In the genomic region with DNA sequence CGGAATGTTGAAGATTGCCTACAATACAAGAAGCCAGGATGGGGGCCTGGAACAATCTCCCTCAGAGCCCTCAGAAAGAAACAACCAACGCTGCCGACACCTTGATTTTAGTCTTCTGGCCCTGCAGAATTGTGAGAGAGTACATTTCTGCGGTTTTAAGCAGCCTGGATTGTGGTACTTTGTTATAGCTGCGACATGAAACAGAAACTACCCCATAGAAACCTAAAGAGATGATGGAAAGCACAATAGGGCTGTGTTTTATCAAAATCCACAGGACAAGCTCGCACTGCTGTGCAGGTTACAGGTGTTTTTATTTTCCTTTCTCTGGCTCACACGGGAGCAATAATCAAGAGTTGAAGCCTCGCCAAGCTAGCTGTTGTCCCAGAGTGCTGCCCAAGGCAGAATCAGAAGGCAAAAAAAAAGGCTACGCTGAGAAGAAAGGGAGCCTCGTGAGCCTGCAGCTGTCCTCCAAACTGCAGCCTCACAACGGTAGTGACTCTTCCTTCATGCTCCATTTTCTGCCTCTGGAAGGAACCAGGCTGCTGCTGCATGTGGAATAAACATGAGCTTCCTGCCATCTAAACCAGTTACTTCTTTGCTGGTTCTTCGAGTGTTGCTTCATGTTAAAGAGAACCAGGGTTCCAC, we compare ENCODE assay signal across 14 cellular contexts.
DNase-seq lines count a peak whose midpoint lies in the region; ATAC-seq and TF ChIP-seq lines count a peak whose summit lies in the region.
"Had no signal": no experiment of that assay in that cellular context is flagged by ENCODE, and none has a peak within 500 bp of the region (broad histone marks: within the 10 kb centered on the region; RNA-seq: fewer than 3 reads in every experiment).

No MANE protein-coding gene starts in this region.

- 0 out of 2 replicates have a peak overlapping the region, but pooled peaks have one; percentile 0 for H2BK20ac ChIP-seq in IMR-90 (ENCODE audit: low read depth, low read length)

- H2BK5ac ChIP-seq in IMR-90 (ENCODE audit: low read depth, low read length, poor library complexity, severe bottlenecking): no peak overlapping the region

- no peak overlapping the region for H2AK5ac ChIP-seq in IMR-90 (ENCODE audit: low read depth, low read length)

- H3K4me1 Mint-ChIP-seq in neural crest cell (no peaks in the 10 kb centered on the region), HFFc6 (ENCODE audit: low read depth) (peaks cover 83% of the 10 kb centered on the region)

- no peak for TF ChIP-seq RAD21 in IMR-90 (IDR thresholded peaks at IDR 0.05; ENCODE audit: low read length)

- peaks cover 4% of the 10 kb centered on the region for H3K36me3 Mint-ChIP-seq in neural crest cell (ENCODE audit: low read depth)
- peaks cover 22% of the 10 kb centered on the region for H3K36me3 Mint-ChIP-seq in HFFc6 (ENCODE audit: low read depth)

- 50% methylated on average over 2 of the region's 12 CpGs; no CpG with 5 or more reads in 1 of the 2 experiments for WGBS in IMR-90 (ENCODE audit: extremely low coverage in 2 of 2, insufficient read length in 1 of 2), 2 experiments

- H3K27me3 Mint-ChIP-seq in neural crest cell (ENCODE audit: low read depth) (no peaks in the 10 kb centered on the region), HFFc6 (ENCODE audit: insufficient read depth) (peaks cover 4% of the 10 kb centered on the region; the same call in 1 of the 2 replicates)
- H3K27me3 Mint-ChIP-seq: CD4-positive, alpha-beta T cell had no signal

- dilution Hi-C loops in IMR-90 (cut with HindIII; ENCODE audit: low sequenced_read_pairs, unreplicated experiment): no loop called here

- DNase-seq in IMR-90 (no peak), MM.1S (peak; percentile 86), dorsolateral prefrontal cortex (peak in 1 of 10 donors; percentile 32), neural crest cell (ENCODE audit: low read depth, low spot score) (no peak), SJCRH30 (no peak), AML-193 (lab: John Stamatoyannopoulos, UW) (no peak), HFFc6 (no peak)
- no peak for DNase-seq in activated CD8-positive, alpha-beta memory T cell treated with anti-CD3 and anti-CD28 coated beads for 24 hours
- DNase-seq: ACHN; Caco-2; CD4-positive, alpha-beta T cell; GM23248 had no signal

- H3K4ac ChIP-seq in IMR-90 (ENCODE audit: low read depth, low read length): peak overlapping the region; percentile 42

- H3K4me2 ChIP-seq in IMR-90 (ENCODE audit: low read depth, low read length): no peak overlapping the region
- H3K4me2 ChIP-seq in MM.1S (ENCODE audit: low read depth, low read length): peak overlapping the region; percentile 73

- H3K9me3 Mint-ChIP-seq in neural crest cell: peaks cover 5% of the 10 kb centered on the region
- no peaks in the 10 kb centered on the region for H3K9me3 Mint-ChIP-seq in HFFc6

- no peak for ATAC-seq in IMR-90 (ENCODE audit: low read depth)

- no peak overlapping the region for H3K27ac ChIP-seq in IMR-90 (ENCODE audit: insufficient read depth, low read length)
- H3K27ac ChIP-seq in MM.1S (ENCODE audit: low read length): peak overlapping the region; percentile 11; the same call in 1 of the 2 replicates
- H3K27ac ChIP-seq in dorsolateral prefrontal cortex: peak overlapping the region in 39 of 59 donors; percentile 3 to 72 (median 39)
- H3K27ac ChIP-seq in SJCRH30: no peak overlapping the region
- H3K27ac ChIP-seq: C4-2B, GM23248 had no signal

- H3K56ac ChIP-seq in IMR-90 (ENCODE audit: extremely low read depth, insufficient read depth, low read length): no peak overlapping the region

- H3K27ac Mint-ChIP-seq in neural crest cell (ENCODE audit: unreplicated experiment) (peak overlapping the region; percentile 3), HFFc6 (no peak overlapping the region)
- H3K27ac Mint-ChIP-seq: CD4-positive, alpha-beta T cell had no signal

- peak overlapping the region; percentile 31 for H4K91ac ChIP-seq in IMR-90 (ENCODE audit: insufficient read depth, low read depth, low read length)

- in situ Hi-C loops in IMR-90 (cut with MboI; ENCODE audit: low sequenced_read_pairs): no loop called here

- CTCF ChIA-PET in IMR-90 (lab: Yijun Ruan, JAX): no interaction called here

- H3K9ac ChIP-seq in IMR-90 (ENCODE audit: low read depth, low read length) (no peak overlapping the region), MM.1S (ENCODE audit: low read length) (no peak overlapping the region)
- H3K9ac ChIP-seq: GM23248 had no signal

- no peak overlapping the region for H3K23ac ChIP-seq in IMR-90 (ENCODE audit: low read depth, low read length)

- 0 out of 2 replicates have a peak overlapping the region, but pooled peaks have one; percentile 5 for H3K14ac ChIP-seq in IMR-90 (replicated peaks; ENCODE audit: low read depth, low read length)

- H2BK120ac ChIP-seq in IMR-90 (ENCODE audit: low read depth, low read length): peak overlapping the region; percentile 81

- POLR2A ChIA-PET in IMR-90 (lab: Charles Lee; ENCODE audit: unreplicated experiment): interaction anchor here (0.6 kb wide), 1 partner anchor 79 kb away, joined by 13 read pairs; no protein-coding TSS in a partner anchor

- H4K20me1 ChIP-seq in IMR-90 (ENCODE audit: insufficient read depth, low read length) (peaks cover 3% of the 10 kb centered on the region; the same call in 1 of the 2 replicates), MM.1S (ENCODE audit: insufficient read depth, low read length) (no peaks in the 10 kb centered on the region)

- no peak for TF ChIP-seq POLR2A in IMR-90 (IDR thresholded peaks at IDR 0.05; ENCODE audit: low read depth, low read length)

- H2BK15ac ChIP-seq in IMR-90 (ENCODE audit: low read depth, low read length): no peak overlapping the region; the same call in 2 of the 3 replicates

- H3K4me1 ChIP-seq in IMR-90 (ENCODE audit: control insufficient read depth, insufficient read depth, low read length) (peaks cover 20% of the 10 kb centered on the region), MM.1S (ENCODE audit: low read length) (0 out of 2 replicates have a peak, but pooled peaks cover 7% of the 10 kb centered on the region), SJCRH30 (no peaks in the 10 kb centered on the region)
- H3K4me1 ChIP-seq: Caco-2 had no signal

- peaks cover 7% of the 10 kb centered on the region; the same call in 1 of the 2 replicates for H3F3A ChIP-seq in MM.1S (ENCODE audit: insufficient read depth, low read length)

- H3K9me3 ChIP-seq in IMR-90 (ENCODE audit: control insufficient read depth, insufficient read depth, low read length) (no peaks in the 10 kb centered on the region), MM.1S (replicated peaks; ENCODE audit: insufficient read depth, low read length) (no peaks in the 10 kb centered on the region), SJCRH30 (replicated peaks) (no peaks in the 10 kb centered on the region)
- H3K9me3 ChIP-seq: Caco-2, HAP-1 had no signal

- intact Hi-C loops in IMR-90 (cut with micrococcal nuclease): no loop called here
- intact Hi-C loops in dorsolateral prefrontal cortex (cut with DNase I): no loop called here

- H3K18ac ChIP-seq in IMR-90 (ENCODE audit: low read depth, low read length): peak overlapping the region; percentile 38; the same call in 1 of the 2 replicates

- H3K4me3 Mint-ChIP-seq in neural crest cell (no peak overlapping the region), HFFc6 (no peak overlapping the region)
- H3K4me3 Mint-ChIP-seq: CD4-positive, alpha-beta T cell had no signal

- peak overlapping the region; percentile 64; the same call in 1 of the 2 replicates for H4K5ac ChIP-seq in IMR-90 (ENCODE audit: low read depth, low read length)

- no peak overlapping the region for H2AFZ ChIP-seq in IMR-90 (replicated peaks; ENCODE audit: low read length, poor library complexity)
- H2AFZ ChIP-seq in MM.1S (ENCODE audit: low read length): no peak overlapping the region
- H2AFZ ChIP-seq: GM23248 had no signal

- H3K9me1 ChIP-seq in IMR-90 (ENCODE audit: insufficient read depth, low read length): peaks cover 13% of the 10 kb centered on the region

- peak overlapping the region in 1 of 2 experiments; percentile 25; a peak in 1 of 4 replicates for H4K8ac ChIP-seq in IMR-90 (ENCODE audit: low read depth in 2 of 2, low read length in 2 of 2)

- peak overlapping the region; percentile 18 for H2AK9ac ChIP-seq in IMR-90 (replicated peaks; ENCODE audit: low read depth, low read length, poor library complexity)

- H3K79me2 ChIP-seq in MM.1S (ENCODE audit: low read length): no peaks in the 10 kb centered on the region

- no TSS peak for BruUV-seq in IMR-90 (replicated peaks; lab: Mats Ljungman, UMichigan)

- no peaks in the 10 kb centered on the region for H3K9me2 ChIP-seq in MM.1S (replicated peaks; ENCODE audit: insufficient read depth, low read length)

- TF ChIP-seq CTCF in IMR-90 (conservative IDR thresholded peaks at IDR 0.05; ENCODE audit: low read depth, low read length) (no peak), MM.1S (IDR thresholded peaks at IDR 0.05; ENCODE audit: low read length) (no peak), dorsolateral prefrontal cortex (IDR thresholded peaks at IDR 0.05 in 54 of 56, conservative IDR thresholded peaks at IDR 0.05 in 2 of 56; ENCODE audit: low read depth in 1 of 56, partially characterized antibody in 56 of 56) (no peak), neural crest cell (conservative IDR thresholded peaks at IDR 0.05) (no peak), HFFc6 (IDR thresholded peaks at IDR 0.05) (no peak)

- no peaks in the 10 kb centered on the region for H3K27me3 ChIP-seq in IMR-90 (ENCODE audit: control insufficient read depth, insufficient read depth, low read length)
- H3K27me3 ChIP-seq in MM.1S (replicated peaks; ENCODE audit: insufficient read depth, low read length): no peaks in the 10 kb centered on the region
- no peaks in the 10 kb centered on the region for H3K27me3 ChIP-seq in dorsolateral prefrontal cortex
- 0 out of 2 replicates have a peak, but pooled peaks cover 3% of the 10 kb centered on the region for H3K27me3 ChIP-seq in SJCRH30

- peaks cover 0 to 12% of the 10 kb centered on the region in 2 experiments; a peak in 2 of 4 replicates for H3K79me1 ChIP-seq in IMR-90 (ENCODE audit: low read depth in 1 of 2, low read length in 2 of 2)

- H3K36me3 ChIP-seq in IMR-90 (ENCODE audit: control insufficient read depth, insufficient read depth, low read length): no peaks in the 10 kb centered on the region
- H3K36me3 ChIP-seq in MM.1S (replicated peaks; ENCODE audit: insufficient read depth, low read length): no peaks in the 10 kb centered on the region
- H3K36me3 ChIP-seq in SJCRH30: no peaks in the 10 kb centered on the region
- H3K36me3 ChIP-seq: HAP-1 had no signal

- H3K4me3 ChIP-seq in IMR-90 (ENCODE audit: insufficient read depth, low read depth, low read length) (no peak overlapping the region), MM.1S (ENCODE audit: low read length) (peak overlapping the region; percentile 19; the same call in 1 of the 2 replicates), dorsolateral prefrontal cortex (peak overlapping the region in 6 of 59 donors; percentile 2 to 28 (median 6)), SJCRH30 (no peak overlapping the region)
- H3K4me3 ChIP-seq: GM23248, HAP-1 had no signal

TF ChIP-seq in IMR-90, 13 proteins besides CTCF, POLR2A, EP300 and RAD21 (continues in another document):
- TF ChIP-seq CEBPB (IDR thresholded peaks at IDR 0.05; ENCODE audit: low read depth, low read length): no peak
- no peak for TF ChIP-seq FOS (IDR thresholded peaks at IDR 0.05; ENCODE audit: low read depth, low read length)
- no peak for TF ChIP-seq MAZ (IDR thresholded peaks at IDR 0.05; ENCODE audit: borderline replicate concordance, low read depth, low read length)

Comparison
In these comparisons a context has a peak if more than half of its experiments do, and no peak if none do; other contexts are left out.
1. H3K27ac ChIP-seq: peak in MM.1S (single experiment) and dorsolateral prefrontal cortex (39 of 59); none in IMR-90 (single experiment) and SJCRH30 (single experiment).